ENCODE assay signal across 36 cellular contexts in the genomic region with DNA sequence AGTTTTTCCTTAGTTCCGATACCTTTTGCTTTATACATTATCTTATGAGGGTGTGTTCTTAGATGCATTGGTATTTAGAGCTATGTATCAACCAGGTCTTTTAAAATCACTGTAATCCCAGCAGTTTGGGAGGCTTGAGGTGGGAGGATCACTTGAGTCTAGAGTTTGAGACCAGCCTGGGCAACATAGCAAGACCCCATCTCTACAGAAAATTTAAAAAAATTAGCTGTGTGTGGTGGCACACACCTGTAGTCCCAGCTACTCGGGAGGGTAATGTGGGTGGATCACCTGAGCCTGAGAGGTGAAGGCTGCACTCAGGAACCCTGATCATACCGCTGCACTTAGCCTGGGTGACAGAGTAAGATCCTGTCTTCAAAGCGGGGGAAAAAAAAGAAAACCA.
"Had no signal": no experiment of that assay in that cellular context is flagged by ENCODE, and none has a peak within 500 bp of the region (broad histone marks: within the 10 kb centered on the region; RNA-seq: fewer than 3 reads in every experiment).

No MANE protein-coding gene starts in this region.

- H3K4me1 Mint-ChIP-seq: activated T-helper 17 cell treated with anti-CD3 and anti-CD28 coated beads, Interleukin-2, amount 50 U/mL, for 72 hours had no signal

- H3K36me3 ChIP-seq: brain microvascular endothelial cell, breast epithelium had no signal

- H3K9me3 ChIP-seq: adrenal gland, body of pancreas, breast epithelium had no signal

- H3K27me3 ChIP-seq: adrenal gland, body of pancreas, brain microvascular endothelial cell, breast epithelium had no signal

- H3K27ac Mint-ChIP-seq: activated CD4-positive, alpha-beta memory T cell treated with anti-CD3 and anti-CD28 coated beads, Interleukin-2, amount 10 ng/mL, durations not matched to agents 7 days and 5 days; activated CD4-positive, alpha-beta T cell treated with anti-CD3 and anti-CD28 coated beads for 36 hours; activated CD4-positive, alpha-beta T cell treated with anti-CD3 and anti-CD28 coated beads, Interleukin-2, amount 10 ng/mL, durations not matched to agents 7 days and 5 days; activated CD8-positive, alpha-beta memory T cell treated with anti-CD3 and anti-CD28 coated beads, Interleukin-2, amount 10 ng/mL, durations not matched to agents 7 days and 5 days; activated CD8-positive, alpha-beta T cell treated with anti-CD3 and anti-CD28 coated beads, Interleukin-2, amount 10 ng/mL, durations not matched to agents 7 days and 5 days; activated naive CD4-positive, alpha-beta T cell treated with anti-CD3 and anti-CD28 coated beads for 36 hours; activated naive CD4-positive, alpha-beta T cell treated with anti-CD3 and anti-CD28 coated beads, Interleukin-2, amount 50 U/mL, for 72 hours; activated naive CD8-positive, alpha-beta T cell treated with anti-CD3 and anti-CD28 coated beads for 36 hours; activated T-cell treated with anti-CD3 and anti-CD28 coated beads, Interleukin-2, amount 50 U/mL, for 72 hours; activated T-helper 1 cell treated with anti-CD3 and anti-CD28 coated beads, Interleukin-12 subunit alpha, Interleukin-12 subunit beta, Interleukin-2, Interleukin-4 antibody, amounts not matched to agents 30 ng/mL and 10 ng/mL and 1 ng/mL, durations not matched to agents 14 hours and 24 hours and 36 hours; activated T-helper 17 cell treated with anti-CD3 and anti-CD28 coated beads, Interleukin-2, amount 50 U/mL, for 72 hours; T-helper 1 cell treated with Interleukin-12 subunit alpha and Interleukin-12 subunit beta and Interleukin-4 antibody, amounts not matched to agents 30 μg/mL and 1 μg/mL, for 36 hours; T-helper 2 cell treated with Interferon-gamma antibody and Interleukin-4, amounts not matched to agents 5 μg/mL and 100 μg/mL, for 36 hours had no signal

- DNase-seq: activated CD4-positive, alpha-beta memory T cell treated with anti-CD3 and anti-CD28 coated beads, Interleukin-2, amount 10 ng/mL, durations not matched to agents 7 days and 5 days; activated CD4-positive, alpha-beta T cell treated with anti-CD3 and anti-CD28 coated beads for 1 hour; activated CD4-positive, alpha-beta T cell treated with anti-CD3 and anti-CD28 coated beads for 36 hours; activated CD4-positive, alpha-beta T cell treated with anti-CD3 and anti-CD28 coated beads for 48 hours; activated CD4-positive, alpha-beta T cell treated with anti-CD3 and anti-CD28 coated beads, Interleukin-2, amount 10 ng/mL, durations not matched to agents 7 days and 5 days; activated CD4-positive, alpha-beta T cell treated with anti-CD3 and anti-CD28 coated beads, Interleukin-2, amount 50 U/mL, for 48 hours; activated CD4-positive, CD25-positive, alpha-beta regulatory T cell; activated CD8-positive, alpha-beta memory T cell treated with anti-CD3 and anti-CD28 coated beads for 24 hours; activated CD8-positive, alpha-beta memory T cell treated with anti-CD3 and anti-CD28 coated beads, Interleukin-2, amount 10 ng/mL, durations not matched to agents 7 days and 5 days; activated CD8-positive, alpha-beta memory T cell treated with anti-CD3 and anti-CD28 coated beads, Interleukin-2, amount 50 U/mL, for 48 hours; activated CD8-positive, alpha-beta T cell treated with anti-CD3 and anti-CD28 coated beads, Interleukin-2, amount 10 ng/mL, durations not matched to agents 7 days and 5 days; activated effector memory CD4-positive, alpha-beta T cell treated with anti-CD3 and anti-CD28 coated beads, Interleukin-2, amount 50 U/mL, for 16 hours; activated gamma-delta T cell treated with Interleukin-2 at 50 U/mL for 16 hours; activated naive CD4-positive, alpha-beta T cell; activated naive CD4-positive, alpha-beta T cell treated with anti-CD3 and anti-CD28 coated beads for 36 hours; activated naive CD4-positive, alpha-beta T cell treated with anti-CD3 and anti-CD28 coated beads, Interleukin-2, amount 50 U/mL, for 16 hours; activated naive CD8-positive, alpha-beta T cell treated with anti-CD3 and anti-CD28 coated beads for 36 hours; activated T-cell treated with anti-CD3 and anti-CD28 coated beads, Interleukin-2, amount 50 U/mL, for 4 hours; activated T-cell treated with anti-CD3 and anti-CD28 coated beads, Interleukin-2, amount 50 U/mL, for 72 hours; adrenal gland; amniotic stem cell; aorta; body of pancreas; brain microvascular endothelial cell; central memory CD4-positive, alpha-beta T cell; T-helper 1 cell; T-helper 2 cell; T-helper 9 cell had no signal

- H3K27me3 Mint-ChIP-seq: activated CD4-positive, alpha-beta memory T cell treated with anti-CD3 and anti-CD28 coated beads, Interleukin-2, amount 10 ng/mL, durations not matched to agents 7 days and 5 days; activated CD4-positive, alpha-beta T cell treated with anti-CD3 and anti-CD28 coated beads for 36 hours; activated CD4-positive, alpha-beta T cell treated with anti-CD3 and anti-CD28 coated beads, Interleukin-2, amount 10 ng/mL, durations not matched to agents 7 days and 5 days; activated CD8-positive, alpha-beta memory T cell treated with anti-CD3 and anti-CD28 coated beads, Interleukin-2, amount 10 ng/mL, durations not matched to agents 7 days and 5 days; activated naive CD8-positive, alpha-beta T cell treated with anti-CD3 and anti-CD28 coated beads for 36 hours; activated T-helper 17 cell treated with anti-CD3 and anti-CD28 coated beads, Interleukin-2, amount 50 U/mL, for 72 hours had no signal

- H3K4me3 ChIP-seq: adrenal gland, body of pancreas, breast epithelium had no signal

- H3K4me1 ChIP-seq: breast epithelium had no signal

- H3K4me3 Mint-ChIP-seq: activated CD4-positive, alpha-beta memory T cell treated with anti-CD3 and anti-CD28 coated beads, Interleukin-2, amount 10 ng/mL, durations not matched to agents 7 days and 5 days; activated CD4-positive, alpha-beta T cell treated with anti-CD3 and anti-CD28 coated beads for 36 hours; activated CD4-positive, alpha-beta T cell treated with anti-CD3 and anti-CD28 coated beads, Interleukin-2, amount 10 ng/mL, durations not matched to agents 7 days and 5 days; activated CD8-positive, alpha-beta memory T cell treated with anti-CD3 and anti-CD28 coated beads, Interleukin-2, amount 10 ng/mL, durations not matched to agents 7 days and 5 days; activated CD8-positive, alpha-beta T cell treated with anti-CD3 and anti-CD28 coated beads, Interleukin-2, amount 10 ng/mL, durations not matched to agents 7 days and 5 days; activated naive CD4-positive, alpha-beta T cell treated with anti-CD3 and anti-CD28 coated beads for 36 hours; activated naive CD8-positive, alpha-beta T cell treated with anti-CD3 and anti-CD28 coated beads for 36 hours; activated T-cell treated with anti-CD3 and anti-CD28 coated beads, Interleukin-2, amount 50 U/mL, for 4 hours; activated T-cell treated with anti-CD3 and anti-CD28 coated beads, Interleukin-2, amount 50 U/mL, for 72 hours; activated T-helper 1 cell treated with anti-CD3 and anti-CD28 coated beads, Interleukin-12 subunit alpha, Interleukin-12 subunit beta, Interleukin-2, Interleukin-4 antibody, amounts not matched to agents 30 ng/mL and 10 ng/mL and 1 ng/mL, durations not matched to agents 14 hours and 24 hours and 36 hours; activated T-helper 17 cell treated with anti-CD3 and anti-CD28 coated beads, Interleukin-2, amount 50 U/mL, for 72 hours; T-helper 1 cell treated with Interleukin-12 subunit alpha and Interleukin-12 subunit beta and Interleukin-4 antibody, amounts not matched to agents 30 μg/mL and 1 μg/mL, for 36 hours; T-helper 2 cell treated with Interferon-gamma antibody and Interleukin-4, amounts not matched to agents 5 μg/mL and 100 μg/mL, for 36 hours had no signal

- H3K9me3 Mint-ChIP-seq: activated CD4-positive, alpha-beta memory T cell treated with anti-CD3 and anti-CD28 coated beads, Interleukin-2, amount 10 ng/mL, durations not matched to agents 7 days and 5 days; activated naive CD4-positive, alpha-beta T cell treated with anti-CD3 and anti-CD28 coated beads for 36 hours; activated T-cell treated with anti-CD3 and anti-CD28 coated beads, Interleukin-2, amount 50 U/mL, for 72 hours; activated T-helper 17 cell treated with anti-CD3 and anti-CD28 coated beads, Interleukin-2, amount 50 U/mL, for 72 hours; T-helper 1 cell treated with Interleukin-12 subunit alpha and Interleukin-12 subunit beta and Interleukin-4 antibody, amounts not matched to agents 30 μg/mL and 1 μg/mL, for 36 hours; T-helper 2 cell treated with Interferon-gamma antibody and Interleukin-4, amounts not matched to agents 5 μg/mL and 100 μg/mL, for 36 hours had no signal

- ATAC-seq: activated CD4-positive, alpha-beta T cell treated with anti-CD3 and anti-CD28 coated beads for 36 hours; activated CD4-positive, CD25-positive, alpha-beta regulatory T cell treated with anti-CD3 and anti-CD28 coated beads, Interleukin-2, amount 50 U/mL, for 24 hours; activated CD8-positive, alpha-beta memory T cell treated with anti-CD3 and anti-CD28 coated beads, Interleukin-2, amount 10 ng/mL, durations not matched to agents 7 days and 5 days; activated CD8-positive, alpha-beta T cell treated with anti-CD3 and anti-CD28 coated beads, Interleukin-2, amount 10 ng/mL, durations not matched to agents 7 days and 5 days; activated naive CD4-positive, alpha-beta T cell treated with anti-CD3 and anti-CD28 coated beads, Interleukin-2, amount 50 U/mL, for 72 hours; activated T-cell treated with anti-CD3 and anti-CD28 coated beads, Interleukin-2, amount 50 U/mL, for 4 hours; activated T-cell treated with anti-CD3 and anti-CD28 coated beads, Interleukin-2, amount 50 U/mL, for 72 hours; activated T-helper 17 cell treated with anti-CD3 and anti-CD28 coated beads, Interleukin-2, amount 50 U/mL, for 72 hours; body of pancreas had no signal

- H3K27ac ChIP-seq: adrenal gland, body of pancreas, brain microvascular endothelial cell, breast epithelium, VCaP had no signal
